19 cellular contexts compared by ENCODE assay signal in genomic region chr6:134368670-134369069, GRCh38.
"Had no signal": no experiment of that assay in that cellular context is flagged by ENCODE, and none has a peak within 500 bp of the region (broad histone marks: within the 10 kb centered on the region; RNA-seq: fewer than 3 reads in every experiment).

No MANE protein-coding gene starts in this region.

- H3K36me3 ChIP-seq: heart left ventricle, left lung, lower lobe of right lung, neural progenitor cell, pancreas, suprapubic skin, thyroid gland, upper lobe of left lung, uterus had no signal

- ATAC-seq: esophagus mucosa; heart left ventricle; left lung; lower lobe of right lung; natural killer cell treated with Interleukin-12 subunit alpha and Interleukin-12 subunit beta and Interleukin-15 and Interleukin-18, amount 100 ng/mL, for 72 hours; right cardiac atrium; stimulated activated naive CD8-positive, alpha-beta T cell treated with anti-CD3 and anti-CD28 coated beads, Interleukin-15, Interleukin-2, amounts not matched to agents 100 U/mL and 50 U/mL, for 24 hours had no signal

- H3K4me3 ChIP-seq: heart left ventricle, left lung, lower lobe of right lung, neural progenitor cell, pancreas, suprapubic skin, thyroid gland, upper lobe of left lung, uterus had no signal

- H3K27me3 ChIP-seq: heart left ventricle, left lung, neural progenitor cell, pancreas, suprapubic skin, thyroid gland, upper lobe of left lung, uterus had no signal

- H3K4me1 ChIP-seq: neural progenitor cell had no signal

- H3K27ac ChIP-seq: heart left ventricle, left lung, lower lobe of right lung, neural progenitor cell, pancreas, suprapubic skin, thyroid gland, upper lobe of left lung, uterus had no signal

- H3K9me3 ChIP-seq: heart left ventricle, left lung, lower lobe of right lung, pancreas, suprapubic skin, thyroid gland, upper lobe of left lung, uterus had no signal

- DNase-seq: effector memory CD4-positive, alpha-beta T cell; heart left ventricle; hippocampal formation; kidney glomerular epithelial cell; left lung; lower lobe of right lung; occipital lobe; pancreas; right cardiac atrium; stimulated activated CD4-positive, alpha-beta T cell treated with anti-CD3 and anti-CD28 coated beads, Interleukin-4, amount 100 ng/mL, for 1 hour; stimulated activated CD8-positive, alpha-beta memory T cell treated with anti-CD3 and anti-CD28 coated beads, Interleukin-4, amount 100 ng/mL, for 48 hours; stimulated activated naive CD8-positive, alpha-beta T cell treated with anti-CD3 and anti-CD28 coated beads, Interleukin-15, Interleukin-2, amounts not matched to agents 100 U/mL and 50 U/mL, for 24 hours; thyroid gland; upper lobe of left lung; uterus had no signal
